In the genomic region with DNA sequence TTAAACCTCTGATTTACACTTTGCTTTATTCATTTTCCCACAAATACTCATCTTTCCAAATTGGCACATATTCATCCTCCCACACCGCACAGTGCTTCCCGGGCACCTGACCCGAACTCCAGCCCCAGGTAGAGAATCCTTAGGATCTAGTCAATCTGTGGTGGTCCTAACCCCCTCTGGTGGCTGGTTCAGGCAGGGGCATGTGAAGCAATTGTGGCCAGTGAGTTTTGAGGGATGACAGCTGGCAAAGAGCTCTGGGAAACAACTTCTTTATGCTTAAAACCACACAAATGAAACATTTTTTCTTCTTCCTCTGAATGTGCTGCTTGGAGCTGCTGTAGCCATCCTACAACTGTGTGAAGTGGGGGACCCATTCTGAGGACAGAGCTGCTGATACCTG, we compare ENCODE assay signal across 10 cellular contexts. TPM values are rescaled to one million over a fixed set of nuclear protein-coding genes. Genes with fewer than 3 reads are reported as not detected.
DNase-seq lines count a peak whose midpoint lies in the region; ATAC-seq, FAIRE-seq and TF ChIP-seq lines count a peak whose summit lies in the region.
"Had no signal": no experiment of that assay in that cellular context is flagged by ENCODE, and none has a peak within 500 bp of the region (broad histone marks: within the 10 kb centered on the region; RNA-seq: fewer than 3 reads in every experiment).

No MANE protein-coding gene starts in this region.

- no peaks in the 10 kb centered on the region for H3K9me1 ChIP-seq in keratinocyte (ENCODE audit: control insufficient read depth, extremely low read depth, insufficient read depth, low read length)

- H3K9ac ChIP-seq in keratinocyte (ENCODE audit: control insufficient read depth, extremely low read depth, insufficient read depth, low read length): no peak overlapping the region

- H3K9me3 ChIP-seq in keratinocyte (ENCODE audit: control insufficient read depth, low read depth, low read length): no peaks in the 10 kb centered on the region
- no peaks in the 10 kb centered on the region for H3K9me3 ChIP-seq in effector memory CD4-positive, alpha-beta T cell (ENCODE audit: control insufficient read depth, low read length)
- H3K9me3 ChIP-seq: HAP-1, ovary had no signal

- no peaks in the 10 kb centered on the region for H3K27me3 ChIP-seq in keratinocyte (ENCODE audit: control insufficient read depth, extremely low read depth, insufficient read depth, low read length)
- H3K27me3 ChIP-seq in effector memory CD4-positive, alpha-beta T cell (replicated peaks; ENCODE audit: control insufficient read depth, insufficient read depth, low read length, poor library complexity, severe bottlenecking): no peaks in the 10 kb centered on the region
- H3K27me3 ChIP-seq: ovary had no signal

- no peaks in the 10 kb centered on the region for H4K20me1 ChIP-seq in keratinocyte (ENCODE audit: control insufficient read depth, extremely low read depth, insufficient read depth, low read length)

- no peak for FAIRE-seq in keratinocyte (lab: Jason Lieb, UNC)

- peaks cover 4 to 7% of the 10 kb centered on the region in 2 experiments for H3K36me3 ChIP-seq in keratinocyte (ENCODE audit: control insufficient read depth in 2 of 2, extremely low read depth in 1 of 2, insufficient read depth in 2 of 2, low read length in 2 of 2)
- no peaks in the 10 kb centered on the region for H3K36me3 ChIP-seq in effector memory CD4-positive, alpha-beta T cell (ENCODE audit: control insufficient read depth, insufficient read depth, low read length)
- H3K36me3 ChIP-seq: ovary had no signal

- DNase-seq in AG20443 (ENCODE audit: low spot score) (peak; percentile 23), GM20000 (ENCODE audit: low spot score) (no peak), T-cell (peak in 6 of 34 experiments; percentile 5 to 44 (median 16)), keratinocyte (ENCODE audit: low read depth, low spot score) (no peak), NOMO-1 (lab: John Stamatoyannopoulos, UW; ENCODE audit: unreplicated experiment in 2 of 2) (no peak)
- no peak for DNase-seq in effector memory CD4-positive, alpha-beta T cell

- no peak for ATAC-seq in T-cell (replicated peaks in 1 of 4)
- no peak for ATAC-seq in HG03520 (IDR thresholded peaks at IDR 0.05; ENCODE audit: unreplicated experiment)
- no peak for ATAC-seq in HG03280 (IDR thresholded peaks at IDR 0.05; ENCODE audit: unreplicated experiment)

- peaks cover 27% of the 10 kb centered on the region for H3K36me3 Mint-ChIP-seq in T-cell

- POLR2A ChIA-PET in T-cell (lab: Charles Lee): interaction anchor here in 1 of 2 donors (0.9 kb wide), 1 partner anchor 9 kb away, joined by 4 read pairs; no protein-coding TSS in a partner anchor

- no peaks in the 10 kb centered on the region for H3K27me3 Mint-ChIP-seq in T-cell

- H3K4me3 Mint-ChIP-seq in T-cell: peak overlapping the region in 1 of 3 donors; percentile 15

- peaks cover 6% of the 10 kb centered on the region for H3K4me1 ChIP-seq in keratinocyte (ENCODE audit: control insufficient read depth, extremely low read depth, insufficient read depth, low read length)
- peaks cover 32% of the 10 kb centered on the region for H3K4me1 ChIP-seq in effector memory CD4-positive, alpha-beta T cell (ENCODE audit: control insufficient read depth, insufficient read depth, low read length, poor library complexity, severe bottlenecking)

- H3K27ac Mint-ChIP-seq in T-cell: peak overlapping the region; percentile 79 to 90

- TF ChIP-seq CTCF in GM20000 (IDR thresholded peaks at IDR 0.05; ENCODE audit: extremely low read depth, missing control alignments) (peak; percentile 31), keratinocyte (optimal IDR thresholded peaks at IDR 0.05 in 1 of 3, IDR thresholded peaks at IDR 0.05 in 1 of 3, conservative IDR thresholded peaks at IDR 0.05 in 1 of 3; ENCODE audit: extremely low read depth in 1 of 3, insufficient read depth in 2 of 3, low read length in 3 of 3) (peak; percentile 42 to 44 (median 43))

- no peaks in the 10 kb centered on the region for H3K9me3 Mint-ChIP-seq in T-cell

- H3K79me2 ChIP-seq in keratinocyte (ENCODE audit: control insufficient read depth, insufficient read depth, low read length): peaks cover 24% of the 10 kb centered on the region

- H3K4me2 ChIP-seq in keratinocyte (ENCODE audit: control insufficient read depth, extremely low read depth, insufficient read depth, low read depth, low read length): no peak overlapping the region

- H2AFZ ChIP-seq in keratinocyte (ENCODE audit: control insufficient read depth, low read length): no peak overlapping the region

- no peak overlapping the region for H3K4me3 ChIP-seq in keratinocyte (ENCODE audit: control insufficient read depth in 2 of 3, extremely low read depth in 1 of 3, insufficient read depth in 2 of 3, low read depth in 1 of 3, low read length in 3 of 3)
- H3K4me3 ChIP-seq in effector memory CD4-positive, alpha-beta T cell (ENCODE audit: insufficient read depth, low read depth, low read length, poor library complexity, severe bottlenecking): no peak overlapping the region
- H3K4me3 ChIP-seq: HAP-1, ovary had no signal

- CTCF ChIA-PET in T-cell (lab: Charles Lee): interaction anchor here (0.6 to 1.6 kb wide), 8 partner anchors 9 to 434 kb away, joined by 3 to 8 read pairs (median 3); no protein-coding TSS in a partner anchor

- dilution Hi-C loops in keratinocyte (cut with MboI; ENCODE audit: extremely low pct_ligation_motif_present, low sequenced_read_pairs): no loop called here

- H3K27ac ChIP-seq in keratinocyte (ENCODE audit: control insufficient read depth, insufficient read depth, low read length): no peak overlapping the region
- H3K27ac ChIP-seq in effector memory CD4-positive, alpha-beta T cell (ENCODE audit: insufficient read depth, low read length, poor library complexity, severe bottlenecking): no peak overlapping the region
- H3K27ac ChIP-seq: ovary had no signal

- peaks cover 85 to 92% (median 87%) of the 10 kb centered on the region in 3 donors for H3K4me1 Mint-ChIP-seq in T-cell

RNA-seq across cellular contexts. Expression of a gene that starts 54.7 kb away (rescaled TPM):
- 100 to 1,000 TPM in 1 of 5 donors, 10 to 100 TPM in 4; 71.4 to 101 (median 86.5) TPM for total RNA-seq in T-cell
- polyA plus RNA-seq in keratinocyte: 39.7 to 66.7 TPM (median 53.3 TPM) in 3 replicates
- 7.6 TPM for polyA plus RNA-seq in keratinocyte (2011; ENCODE audit: low read depth)
- 25.8 and 41.6 TPM in 2 replicates for polyA plus RNA-seq in keratinocyte (2011; cell fraction: cytosol; rRNA removed)
- 62.1 and 78.0 TPM in 2 replicates for polyA plus RNA-seq in keratinocyte (2011; cell fraction: nucleus; rRNA removed)
- polyA plus RNA-seq in keratinocyte (2012; ENCODE audit: low replicate concordance): 32.5 and 65.4 TPM in 2 replicates
- 58.5 to 102 TPM (median 68.6 TPM) in 3 replicates for polyA minus RNA-seq in keratinocyte
- 45.3 TPM for polyA minus RNA-seq in keratinocyte (2011; cell fraction: cytosol; rRNA and poly(A)+ RNA removed)
- polyA minus RNA-seq in keratinocyte (2011; cell fraction: nucleus; rRNA and poly(A)+ RNA removed): 48.2 and 67.6 TPM in 2 replicates
